In the genomic region with DNA sequence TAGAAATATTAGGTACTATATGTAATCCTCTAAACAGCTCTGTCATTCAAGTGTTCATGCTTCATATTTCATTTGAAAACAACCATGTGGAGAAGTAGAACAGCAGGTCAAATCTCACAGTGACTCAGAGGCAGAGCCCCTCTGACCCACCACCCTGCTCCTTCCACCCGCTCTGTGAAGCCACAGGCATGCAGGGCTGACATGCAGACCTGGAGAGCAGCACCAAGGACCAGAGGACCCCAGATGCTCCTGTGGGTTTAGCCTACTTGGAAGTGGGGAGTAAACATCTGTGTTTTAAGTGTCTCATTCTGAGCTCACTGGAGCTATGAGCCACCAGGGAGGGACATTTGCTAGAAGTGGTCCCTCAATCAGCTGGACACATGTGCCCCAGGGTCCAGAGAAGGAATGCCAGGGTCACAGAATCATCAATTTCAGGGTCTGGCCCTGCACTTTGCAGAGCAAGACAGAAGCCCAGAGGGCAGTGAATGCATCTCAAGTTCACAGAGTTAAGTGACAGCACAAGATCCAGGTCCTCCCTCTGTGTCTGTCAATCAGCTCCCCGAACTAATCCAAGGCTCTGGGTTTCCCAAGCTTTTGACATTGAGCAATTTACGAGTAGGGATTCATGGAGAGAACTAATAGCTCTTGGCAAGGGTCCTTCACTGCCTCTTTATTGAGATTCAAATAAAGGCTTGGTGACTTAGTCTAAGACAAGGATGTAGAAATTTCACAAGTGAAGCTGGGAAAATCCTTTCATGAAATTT, we compare ENCODE assay signal across 32 cellular contexts.
DNase-seq lines count a peak whose midpoint lies in the region; ATAC-seq, FAIRE-seq and TF ChIP-seq lines count a peak whose summit lies in the region.
"Had no signal": no experiment of that assay in that cellular context is flagged by ENCODE, and none has a peak within 500 bp of the region (broad histone marks: within the 10 kb centered on the region; RNA-seq: fewer than 3 reads in every experiment).

No MANE protein-coding gene starts in this region.

- FAIRE-seq in astrocyte (lab: Jason Lieb, UNC), result no peak
- FAIRE-seq: endometrium, GM19239 had no signal

- H3K36me3 Mint-ChIP-seq in astrocyte (ENCODE audit: low read depth, unreplicated experiment), result no peaks in the 10 kb centered on the region

- no peaks in the 10 kb centered on the region for H3K27me3 Mint-ChIP-seq in astrocyte (ENCODE audit: low read depth, unreplicated experiment)

- H3K9me3 ChIP-seq in astrocyte (ENCODE audit: insufficient read depth, low read depth, low read length), result no peaks in the 10 kb centered on the region
- H3K9me3 ChIP-seq: lower lobe of right lung, right atrium auricular region, suprapubic skin had no signal

- H2AFZ ChIP-seq in astrocyte (ENCODE audit: low read depth, low read length), result no peak overlapping the region
- H2AFZ ChIP-seq: parathyroid adenoma had no signal

- no peaks in the 10 kb centered on the region for H3K9me3 Mint-ChIP-seq in astrocyte (ENCODE audit: unreplicated experiment)
- H3K9me3 Mint-ChIP-seq: activated naive CD4-positive, alpha-beta T cell treated with anti-CD3 and anti-CD28 coated beads for 36 hours; activated T-helper 1 cell treated with anti-CD3 and anti-CD28 coated beads, Interleukin-12 subunit alpha, Interleukin-12 subunit beta, Interleukin-2, Interleukin-4 antibody, amounts not matched to agents 30 ng/mL and 10 ng/mL and 1 ng/mL, durations not matched to agents 14 hours and 24 hours and 36 hours had no signal

- no peak overlapping the region for H3K9ac ChIP-seq in astrocyte (ENCODE audit: low read length)
- H3K9ac ChIP-seq: parathyroid adenoma had no signal

- peaks cover 24% of the 10 kb centered on the region for H3K4me1 Mint-ChIP-seq in astrocyte (ENCODE audit: low read depth, unreplicated experiment)

- H3K27ac Mint-ChIP-seq in astrocyte (ENCODE audit: unreplicated experiment), result peak overlapping the region; percentile 62
- H3K27ac Mint-ChIP-seq: activated naive CD4-positive, alpha-beta T cell treated with anti-CD3 and anti-CD28 coated beads for 36 hours; activated T-helper 1 cell treated with anti-CD3 and anti-CD28 coated beads, Interleukin-12 subunit alpha, Interleukin-12 subunit beta, Interleukin-2, Interleukin-4 antibody, amounts not matched to agents 30 ng/mL and 10 ng/mL and 1 ng/mL, durations not matched to agents 14 hours and 24 hours and 36 hours had no signal

- no peaks in the 10 kb centered on the region for H3K79me2 ChIP-seq in astrocyte (ENCODE audit: insufficient read depth, low read length)
- H3K79me2 ChIP-seq: parathyroid adenoma had no signal

- H3K27ac ChIP-seq in astrocyte (ENCODE audit: low read depth, low read length), result no peak overlapping the region
- H3K27ac ChIP-seq: HL-60, lower lobe of right lung, parathyroid adenoma, right atrium auricular region, SK-N-MC, suprapubic skin had no signal

- ATAC-seq in GM19328 (IDR thresholded peaks at IDR 0.05; ENCODE audit: unreplicated experiment), result no peak
- ATAC-seq: activated CD4-positive, CD25-positive, alpha-beta regulatory T cell treated with anti-CD3 and anti-CD28 coated beads, Interleukin-2, amount 50 U/mL, for 24 hours; HCT116 had no signal

- H3K4me3 Mint-ChIP-seq in astrocyte (ENCODE audit: unreplicated experiment), result peak overlapping the region; percentile 5
- H3K4me3 Mint-ChIP-seq: activated naive CD4-positive, alpha-beta T cell treated with anti-CD3 and anti-CD28 coated beads for 36 hours; activated T-helper 1 cell treated with anti-CD3 and anti-CD28 coated beads, Interleukin-12 subunit alpha, Interleukin-12 subunit beta, Interleukin-2, Interleukin-4 antibody, amounts not matched to agents 30 ng/mL and 10 ng/mL and 1 ng/mL, durations not matched to agents 14 hours and 24 hours and 36 hours had no signal

- peaks cover 9% of the 10 kb centered on the region for H3K4me1 ChIP-seq in astrocyte (ENCODE audit: insufficient read depth, low read length)
- H3K4me1 ChIP-seq: lower lobe of right lung, parathyroid adenoma, right atrium auricular region, suprapubic skin had no signal

- DNase-seq in HFF-Myc (ENCODE audit: extremely low read depth, low read depth) (peak; percentile 10), astrocyte (ENCODE audit: low read depth) (peak; percentile 51), fibroblast of peridontal ligament (ENCODE audit: extremely low read depth) (peak; percentile 17), retina (peak; percentile 45), 8988T (no peak), NCI-H1092 treated with DMSO at 0.1 percent for 48 hours (lab: John Stamatoyannopoulos, UW) (no peak), iPS-NIHi7 (ENCODE audit: extremely low spot score) (no peak)
- DNase-seq: activated CD4-positive, alpha-beta T cell treated with anti-CD3 and anti-CD28 coated beads, Interleukin-2, amount 50 U/mL, for 48 hours; activated CD8-positive, alpha-beta memory T cell treated with anti-CD3 and anti-CD28 coated beads, Interleukin-2, amount 50 U/mL, for 4 hours; activated naive CD4-positive, alpha-beta T cell treated with anti-CD3 and anti-CD28 coated beads for 36 hours; amniotic stem cell; dermis blood vessel endothelial cell; DMS153; GDM1; lower lobe of right lung; NCI-H2029 treated with DMSO at 0.1 percent for 48 hours; NCI-H226; NCI-H774; stimulated activated CD4-positive, alpha-beta T cell treated with anti-CD3 and anti-CD28 coated beads, Interleukin-12 subunit alpha, Interleukin-12 subunit beta, amount 100 ng/mL, for 4 hours; stimulated activated CD4-positive, alpha-beta T cell treated with anti-CD3 and anti-CD28 coated beads, Interleukin-4, amount 100 ng/mL, for 4 hours; stimulated activated naive CD4-positive, alpha-beta T cell had no signal

- H3K4me2 ChIP-seq in astrocyte (ENCODE audit: low read length), result peak overlapping the region; percentile 15

- no peak overlapping the region for H3K4me3 ChIP-seq in HFF-Myc (replicated peaks; ENCODE audit: low read depth, low read length)
- no peak overlapping the region for H3K4me3 ChIP-seq in astrocyte (ENCODE audit: insufficient read depth, low read depth, low read length)
- H3K4me3 ChIP-seq: lower lobe of right lung, right atrium auricular region, SK-N-MC, suprapubic skin had no signal

- H4K20me1 ChIP-seq in astrocyte (ENCODE audit: insufficient read depth, low read length), result no peaks in the 10 kb centered on the region

- H3K27me3 ChIP-seq in astrocyte (ENCODE audit: insufficient read depth, low read length), result no peaks in the 10 kb centered on the region
- H3K27me3 ChIP-seq: right atrium auricular region, suprapubic skin had no signal

- TF ChIP-seq CTCF in HFF-Myc (IDR thresholded peaks at IDR 0.05; ENCODE audit: low read depth, low read length, missing control alignments), result no peak
- TF ChIP-seq CTCF in astrocyte (IDR thresholded peaks at IDR 0.05; ENCODE audit: insufficient read depth, low read depth, low read length), result no peak

- H3K36me3 ChIP-seq in astrocyte (ENCODE audit: insufficient read depth, low read length), result no peaks in the 10 kb centered on the region
- H3K36me3 ChIP-seq: lower lobe of right lung, suprapubic skin had no signal

Comparison
In these comparisons a context has a peak if more than half of its experiments do, and no peak if none do; other contexts are left out.
1. DNase-seq: peak in HFF-Myc (single experiment), astrocyte (single experiment), fibroblast of peridontal ligament (single experiment) and retina (single experiment); none in 8988T (single experiment), NCI-H1092 treated with DMSO at 0.1 percent for 48 hours (single experiment) and iPS-NIHi7 (single experiment).